Comparison of ENCODE assay signal across 25 cellular contexts in genomic region chr6:118334634-118335033, GRCh38.
"Had no signal": no experiment of that assay in that cellular context is flagged by ENCODE, and none has a peak within 500 bp of the region (broad histone marks: within the 10 kb centered on the region; RNA-seq: fewer than 3 reads in every experiment).

No MANE protein-coding gene starts in this region.

- H3K4me1 ChIP-seq: left lung, lower lobe of right lung, suprapubic skin, tibial nerve, uterus had no signal

- H3K36me3 ChIP-seq: left lung, lower lobe of right lung, ovary, stomach, suprapubic skin, tibial nerve, uterus had no signal

- H3K27me3 ChIP-seq: left lung, ovary, stomach, suprapubic skin, tibial nerve, uterus had no signal

- H3K4me1 Mint-ChIP-seq: immature natural killer cell; naive thymus-derived CD4-positive, alpha-beta T cell; stimulated activated naive B cell treated with anti-CD40 and anti-IgM and Interleukin-4, amounts not matched to agents 10 μg/mL and 1 μg/mL and 100 μg/mL, for 72 hours had no signal

- H3K4me2 ChIP-seq: smooth muscle cell had no signal

- H3K9me3 ChIP-seq: lower lobe of right lung, ovary, uterus had no signal

- H3K27ac Mint-ChIP-seq: immature natural killer cell; naive thymus-derived CD4-positive, alpha-beta T cell; natural killer cell treated with Interleukin-12 subunit alpha and Interleukin-12 subunit beta and Interleukin-15 and Interleukin-18, amount 100 ng/mL, for 72 hours; progenitor cell of endocrine pancreas; stimulated activated naive B cell treated with anti-CD40 and anti-IgM and Interleukin-4, amounts not matched to agents 10 μg/mL and 1 μg/mL and 100 μg/mL, for 72 hours; type B pancreatic cell had no signal

- H3K4me3 ChIP-seq: left lung, lower lobe of right lung, ovary, smooth muscle cell, stomach, suprapubic skin, tibial nerve, uterus had no signal

- H3K9me3 Mint-ChIP-seq: type B pancreatic cell had no signal

- H3K27me3 Mint-ChIP-seq: naive thymus-derived CD4-positive, alpha-beta T cell; progenitor cell of endocrine pancreas; stimulated activated naive B cell treated with anti-CD40 and anti-IgM and Interleukin-4, amounts not matched to agents 10 μg/mL and 1 μg/mL and 100 μg/mL, for 72 hours; type B pancreatic cell had no signal

- H3K4me3 Mint-ChIP-seq: immature natural killer cell; naive thymus-derived CD4-positive, alpha-beta T cell; natural killer cell treated with Interleukin-12 subunit alpha and Interleukin-12 subunit beta and Interleukin-15 and Interleukin-18, amount 100 ng/mL, for 72 hours; stimulated activated naive B cell treated with anti-CD40 and anti-IgM and Interleukin-4, amounts not matched to agents 10 μg/mL and 1 μg/mL and 100 μg/mL, for 72 hours; type B pancreatic cell had no signal

- ATAC-seq: left colon; left lung; lower lobe of right lung; naive thymus-derived CD4-positive, alpha-beta T cell; natural killer cell treated with Interleukin-12 subunit alpha and Interleukin-12 subunit beta and Interleukin-15 and Interleukin-18, amount 100 ng/mL, for 72 hours; right cardiac atrium; sciatic nerve; stimulated activated naive B cell treated with anti-CD40 and anti-IgM and Interleukin-4, amounts not matched to agents 10 μg/mL and 1 μg/mL and 100 μg/mL, for 72 hours; stimulated activated naive CD8-positive, alpha-beta T cell treated with anti-CD3 and anti-CD28 coated beads, Interleukin-15, Interleukin-2, amounts not matched to agents 100 U/mL and 50 U/mL, for 24 hours had no signal

- H3K36me3 Mint-ChIP-seq: stimulated activated naive B cell treated with anti-CD40 and anti-IgM and Interleukin-4, amounts not matched to agents 10 μg/mL and 1 μg/mL and 100 μg/mL, for 72 hours; type B pancreatic cell had no signal

- H3K27ac ChIP-seq: left lung, lower lobe of right lung, ovary, stomach, suprapubic skin, tibial nerve, uterus had no signal

- DNase-seq: hypothalamus; immature natural killer cell; kidney; left colon; left lung; lower lobe of right lung; mammary epithelial cell; mesenchymal stem cell; naive thymus-derived CD4-positive, alpha-beta T cell; ovary; retina; right cardiac atrium; stimulated activated CD4-positive, alpha-beta T cell treated with anti-CD3 and anti-CD28 coated beads, Interleukin-1b, Interleukin-23, amount 100 ng/mL, for 48 hours; stimulated activated CD4-positive, alpha-beta T cell treated with anti-CD3 and anti-CD28 coated beads, Interleukin-2, amount 100 ng/mL, for 48 hours; stimulated activated naive B cell treated with anti-CD40 and anti-IgM and Interleukin-4, amounts not matched to agents 10 μg/mL and 1 μg/mL and 100 μg/mL, for 72 hours; stimulated activated naive CD8-positive, alpha-beta T cell treated with anti-CD3 and anti-CD28 coated beads, Interleukin-15, Interleukin-2, amounts not matched to agents 100 U/mL and 50 U/mL, for 24 hours; stomach; uterus had no signal
